In genomic region chr17:62062936-62063335, GRCh38 we compare ENCODE assay signal across 1 cellular context.
TF ChIP-seq lines count a peak whose summit lies in the region.

No MANE protein-coding gene starts in this region.

TF ChIP-seq in GM23338, 12 proteins besides CTCF, POLR2A, EP300 and RAD21 (continued from another document):
- TF ChIP-seq, protein P1, sequence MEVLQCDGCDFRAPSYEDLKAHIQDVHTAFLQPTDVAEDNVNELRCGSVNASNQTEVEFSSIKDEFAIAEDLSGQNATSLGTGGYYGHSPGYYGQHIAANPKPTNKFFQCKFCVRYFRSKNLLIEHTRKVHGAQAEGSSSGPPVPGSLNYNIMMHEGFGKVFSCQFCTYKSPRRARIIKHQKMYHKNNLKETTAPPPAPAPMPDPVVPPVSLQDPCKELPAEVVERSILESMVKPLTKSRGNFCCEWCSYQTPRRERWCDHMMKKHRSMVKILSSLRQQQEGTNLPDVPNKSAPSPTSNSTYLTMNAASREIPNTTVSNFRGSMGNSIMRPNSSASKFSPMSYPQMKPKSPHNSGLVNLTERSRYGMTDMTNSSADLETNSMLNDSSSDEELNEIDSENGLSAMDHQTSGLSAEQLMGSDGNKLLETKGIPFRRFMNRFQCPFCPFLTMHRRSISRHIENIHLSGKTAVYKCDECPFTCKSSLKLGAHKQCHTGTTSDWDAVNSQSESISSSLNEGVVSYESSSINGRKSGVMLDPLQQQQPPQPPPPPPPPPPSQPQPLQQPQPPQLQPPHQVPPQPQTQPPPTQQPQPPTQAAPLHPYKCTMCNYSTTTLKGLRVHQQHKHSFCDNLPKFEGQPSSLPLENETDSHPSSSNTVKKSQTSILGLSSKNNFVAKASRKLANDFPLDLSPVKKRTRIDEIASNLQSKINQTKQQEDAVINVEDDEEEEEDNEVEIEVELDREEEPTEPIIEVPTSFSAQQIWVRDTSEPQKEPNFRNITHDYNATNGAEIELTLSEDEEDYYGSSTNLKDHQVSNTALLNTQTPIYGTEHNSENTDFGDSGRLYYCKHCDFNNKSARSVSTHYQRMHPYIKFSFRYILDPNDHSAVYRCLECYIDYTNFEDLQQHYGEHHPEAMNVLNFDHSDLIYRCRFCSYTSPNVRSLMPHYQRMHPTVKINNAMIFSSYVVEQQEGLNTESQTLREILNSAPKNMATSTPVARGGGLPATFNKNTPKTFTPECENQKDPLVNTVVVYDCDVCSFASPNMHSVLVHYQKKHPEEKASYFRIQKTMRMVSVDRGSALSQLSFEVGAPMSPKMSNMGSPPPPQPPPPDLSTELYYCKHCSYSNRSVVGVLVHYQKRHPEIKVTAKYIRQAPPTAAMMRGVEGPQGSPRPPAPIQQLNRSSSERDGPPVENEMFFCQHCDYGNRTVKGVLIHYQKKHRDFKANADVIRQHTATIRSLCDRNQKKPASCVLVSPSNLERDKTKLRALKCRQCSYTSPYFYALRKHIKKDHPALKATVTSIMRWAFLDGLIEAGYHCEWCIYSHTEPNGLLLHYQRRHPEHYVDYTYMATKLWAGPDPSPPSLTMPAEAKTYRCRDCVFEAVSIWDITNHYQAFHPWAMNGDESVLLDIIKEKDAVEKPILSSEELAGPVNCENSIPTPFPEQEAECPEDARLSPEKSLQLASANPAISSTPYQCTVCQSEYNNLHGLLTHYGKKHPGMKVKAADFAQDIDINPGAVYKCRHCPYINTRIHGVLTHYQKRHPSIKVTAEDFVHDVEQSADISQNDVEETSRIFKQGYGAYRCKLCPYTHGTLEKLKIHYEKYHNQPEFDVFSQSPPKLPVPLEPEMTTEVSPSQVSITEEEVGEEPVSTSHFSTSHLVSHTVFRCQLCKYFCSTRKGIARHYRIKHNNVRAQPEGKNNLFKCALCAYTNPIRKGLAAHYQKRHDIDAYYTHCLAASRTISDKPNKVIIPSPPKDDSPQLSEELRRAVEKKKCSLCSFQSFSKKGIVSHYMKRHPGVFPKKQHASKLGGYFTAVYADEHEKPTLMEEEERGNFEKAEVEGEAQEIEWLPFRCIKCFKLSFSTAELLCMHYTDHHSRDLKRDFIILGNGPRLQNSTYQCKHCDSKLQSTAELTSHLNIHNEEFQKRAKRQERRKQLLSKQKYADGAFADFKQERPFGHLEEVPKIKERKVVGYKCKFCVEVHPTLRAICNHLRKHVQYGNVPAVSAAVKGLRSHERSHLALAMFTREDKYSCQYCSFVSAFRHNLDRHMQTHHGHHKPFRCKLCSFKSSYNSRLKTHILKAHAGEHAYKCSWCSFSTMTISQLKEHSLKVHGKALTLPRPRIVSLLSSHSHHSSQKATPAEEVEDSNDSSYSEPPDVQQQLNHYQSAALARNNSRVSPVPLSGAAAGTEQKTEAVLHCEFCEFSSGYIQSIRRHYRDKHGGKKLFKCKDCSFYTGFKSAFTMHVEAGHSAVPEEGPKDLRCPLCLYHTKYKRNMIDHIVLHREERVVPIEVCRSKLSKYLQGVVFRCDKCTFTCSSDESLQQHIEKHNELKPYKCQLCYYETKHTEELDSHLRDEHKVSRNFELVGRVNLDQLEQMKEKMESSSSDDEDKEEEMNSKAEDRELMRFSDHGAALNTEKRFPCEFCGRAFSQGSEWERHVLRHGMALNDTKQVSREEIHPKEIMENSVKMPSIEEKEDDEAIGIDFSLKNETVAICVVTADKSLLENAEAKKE (CRISPR knock-in tag; IDR thresholded peaks at IDR 0.05): no peak
- TF ChIP-seq STAT1 (IDR thresholded peaks at IDR 0.05; ENCODE audit: unreplicated experiment) (no peak), POLR2AphosphoS5 (IDR thresholded peaks at IDR 0.05; ENCODE audit: low read depth) (no peak), EZH2phosphoT487 (IDR thresholded peaks at IDR 0.05; ENCODE audit: unreplicated experiment) (no peak), ZNF114 (CRISPR knock-in tag; IDR thresholded peaks at IDR 0.05) (no peak), NANOG (IDR thresholded peaks at IDR 0.05; ENCODE audit: borderline replicate concordance) (no peak)
- TF ChIP-seq, protein P2, sequence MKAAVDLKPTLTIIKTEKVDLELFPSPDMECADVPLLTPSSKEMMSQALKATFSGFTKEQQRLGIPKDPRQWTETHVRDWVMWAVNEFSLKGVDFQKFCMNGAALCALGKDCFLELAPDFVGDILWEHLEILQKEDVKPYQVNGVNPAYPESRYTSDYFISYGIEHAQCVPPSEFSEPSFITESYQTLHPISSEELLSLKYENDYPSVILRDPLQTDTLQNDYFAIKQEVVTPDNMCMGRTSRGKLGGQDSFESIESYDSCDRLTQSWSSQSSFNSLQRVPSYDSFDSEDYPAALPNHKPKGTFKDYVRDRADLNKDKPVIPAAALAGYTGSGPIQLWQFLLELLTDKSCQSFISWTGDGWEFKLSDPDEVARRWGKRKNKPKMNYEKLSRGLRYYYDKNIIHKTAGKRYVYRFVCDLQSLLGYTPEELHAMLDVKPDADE (IDR thresholded peaks at IDR 0.05): no peak
